ENCODE assay signal across 36 cellular contexts in genomic region chrX:154721155-154721554, GRCh38.
"Had no signal": no experiment of that assay in that cellular context is flagged by ENCODE, and none has a peak within 500 bp of the region (broad histone marks: within the 10 kb centered on the region; RNA-seq: fewer than 3 reads in every experiment).

No MANE protein-coding gene starts in this region.

- H3K9me3 ChIP-seq: MG63 had no signal

- H3K27me3 Mint-ChIP-seq: activated B cell treated with CpG ODN at 0.5 μM for 24 hours; activated CD4-positive, alpha-beta memory T cell treated with anti-CD3 and anti-CD28 coated beads for 36 hours; activated naive CD4-positive, alpha-beta T cell treated with anti-CD3 and anti-CD28 coated beads, Interleukin-2, amount 50 U/mL, for 24 hours had no signal

- H3K36me3 Mint-ChIP-seq: activated CD4-positive, alpha-beta memory T cell treated with anti-CD3 and anti-CD28 coated beads for 36 hours; activated naive CD4-positive, alpha-beta T cell treated with anti-CD3 and anti-CD28 coated beads, Interleukin-2, amount 50 U/mL, for 24 hours; brain had no signal

- H3K4me3 Mint-ChIP-seq: activated B cell treated with CpG ODN at 0.5 μM for 24 hours; activated CD4-positive, alpha-beta memory T cell treated with anti-CD3 and anti-CD28 coated beads for 36 hours; activated naive CD4-positive, alpha-beta T cell treated with anti-CD3 and anti-CD28 coated beads, Interleukin-2, amount 50 U/mL, for 24 hours; activated T-cell treated with anti-CD3 and anti-CD28 coated beads, Interleukin-2, amount 50 U/mL, for 72 hours; brain; T-cell had no signal

- H3K36me3 ChIP-seq: MG63 had no signal

- H3K4me3 ChIP-seq: MG63, PC-9 had no signal

- H3K9me3 Mint-ChIP-seq: activated B cell treated with CpG ODN at 0.5 μM for 24 hours; activated CD4-positive, alpha-beta memory T cell treated with anti-CD3 and anti-CD28 coated beads for 36 hours; activated naive CD4-positive, alpha-beta T cell treated with anti-CD3 and anti-CD28 coated beads, Interleukin-2, amount 50 U/mL, for 24 hours had no signal

- H3K27ac Mint-ChIP-seq: activated B cell treated with CpG ODN at 0.5 μM for 24 hours; activated CD4-positive, alpha-beta memory T cell treated with anti-CD3 and anti-CD28 coated beads for 36 hours; activated naive CD4-positive, alpha-beta T cell treated with anti-CD3 and anti-CD28 coated beads, Interleukin-2, amount 50 U/mL, for 24 hours; activated T-cell treated with anti-CD3 and anti-CD28 coated beads, Interleukin-2, amount 50 U/mL, for 72 hours; activated T-helper 2 cell treated with anti-CD3 and anti-CD28 coated beads, Interferon-gamma antibody, Interleukin-2, Interleukin-4, amounts not matched to agents 10 μg/mL and 5 μg/mL and 100 μg/mL, durations not matched to agents 14 hours and 24 hours and 36 hours; brain had no signal

- H3K27me3 ChIP-seq: MG63 had no signal

- ATAC-seq: activated T-cell treated with anti-CD3 and anti-CD28 coated beads, Interleukin-2, amount 50 U/mL, for 72 hours; Right ventricle myocardium inferior; SK-N-SH treated with all-trans-retinoic acid at 6 μM for 48 hours; T-cell had no signal

- H3K4me1 Mint-ChIP-seq: brain had no signal

- H3K27ac ChIP-seq: PC-9, RWPE1, VCaP had no signal

- DNase-seq: activated B cell treated with CpG ODN at 0.5 μM for 24 hours; activated CD4-positive, alpha-beta memory T cell treated with anti-CD3 and anti-CD28 coated beads for 36 hours; activated CD4-positive, alpha-beta T cell treated with anti-CD3 and anti-CD28 coated beads for 4 hours; activated CD4-positive, alpha-beta T cell treated with anti-CD3 and anti-CD28 coated beads, Interleukin-2, amount 50 U/mL, for 1 hour; activated CD4-positive, CD25-positive, alpha-beta regulatory T cell treated with anti-CD3 and anti-CD28 coated beads, Interleukin-2, amount 50 U/mL, for 72 hours; activated gamma-delta T cell; activated naive CD4-positive, alpha-beta T cell treated with Interleukin-2 at 50 U/mL for 16 hours; activated T-cell treated with anti-CD3 and anti-CD28 coated beads, Interleukin-2, amount 50 U/mL, for 1 hour; activated T-cell treated with anti-CD3 and anti-CD28 coated beads, Interleukin-2, amount 50 U/mL, for 72 hours; anterior cingulate cortex; caudate nucleus; cerebellar nuclear complex; Kasumi-1; KBM-7; MG63; NCI-H1048; NCI-H1105 treated with DMSO at 0.1 percent for 48 hours; NCI-H1436 treated with DMSO at 0.1 percent for 48 hours; NCI-H1694 treated with DMSO at 0.1 percent for 48 hours; NCI-H2029; NCI-H345; NCI-H524 treated with DMSO at 0.1 percent for 48 hours; NCI-H748 treated with DMSO at 0.1 percent for 48 hours; NK-92 treated with Interleukin-12 subunit alpha and Interleukin-12 subunit beta, amount 100 ng/mL, for 24 hours; PC-9; SIG-M5; T-cell; T-helper 2 cell; T-helper 9 cell had no signal
